ENCODE assay signal across 1 cellular context in genomic region chr1:1574721-1575537, GRCh38.
TF ChIP-seq lines count a peak whose summit lies in the region.

Gene SSU72, minus strand, starts transcription at chr1:1574863. Its CDS starts 306 bp downstream, at chr1:1574557.

TF ChIP-seq in HEK293, 187 proteins besides CTCF, POLR2A, EP300 and RAD21 (continued from another document and continues in another):
- TF ChIP-seq ZNF174 (tag by site-specific recombination; IDR thresholded peaks at IDR 0.05) (no peak), ZNF837 (tag by site-specific recombination; IDR thresholded peaks at IDR 0.05) (no peak), ZNF223 (tag by site-specific recombination; IDR thresholded peaks at IDR 0.05) (no peak), ZNF560 (tag by site-specific recombination; IDR thresholded peaks at IDR 0.05; ENCODE audit: borderline replicate concordance) (no peak), ZBTB10 (tag by site-specific recombination; IDR thresholded peaks at IDR 0.05) (0 out of 2 replicates have a peak, but pooled peaks have one; percentile 25), REST (tag by site-specific recombination; IDR thresholded peaks at IDR 0.05) (no peak), ZNF18 (tag by site-specific recombination; IDR thresholded peaks at IDR 0.05) (no peak), ZNF664 (tag by site-specific recombination; IDR thresholded peaks at IDR 0.05) (no peak), ZNF473 (tag by site-specific recombination; IDR thresholded peaks at IDR 0.05) (no peak), BCL11B (tag by site-specific recombination; IDR thresholded peaks at IDR 0.05; ENCODE audit: low read depth) (no peak), ELK4 (IDR thresholded peaks at IDR 0.05; ENCODE audit: borderline replicate concordance, low read depth, low read length) (peak; percentile 93), HIC1 (tag by site-specific recombination; IDR thresholded peaks at IDR 0.05) (no peak), ZNF157 (tag by site-specific recombination; IDR thresholded peaks at IDR 0.05) (0 out of 2 replicates have a peak, but pooled peaks have one; percentile 22), HOXA7 (CRISPR knock-in tag; IDR thresholded peaks at IDR 0.05; ENCODE audit: borderline replicate concordance) (no peak), HOXC10 (CRISPR knock-in tag; IDR thresholded peaks at IDR 0.05) (no peak), ZBTB21 (tag by site-specific recombination; IDR thresholded peaks at IDR 0.05) (peak; percentile 98), ZNF645 (tag by site-specific recombination; IDR thresholded peaks at IDR 0.05) (no peak), ZNF146 (tag by site-specific recombination; IDR thresholded peaks at IDR 0.05) (peak; percentile 34), RBAK (tag by site-specific recombination; IDR thresholded peaks at IDR 0.05) (no peak), PRDM2 (tag by site-specific recombination; IDR thresholded peaks at IDR 0.05; ENCODE audit: borderline replicate concordance) (0 out of 2 replicates have a peak, but pooled peaks have one; percentile 53), ZFHX2 (tag by site-specific recombination; conservative IDR thresholded peaks at IDR 0.05) (no peak), KLF16 (tag by site-specific recombination; IDR thresholded peaks at IDR 0.05) (peak; percentile 66; the same call in 1 of the 2 replicates), ZNF280D (tag by site-specific recombination; IDR thresholded peaks at IDR 0.05) (no peak), OVOL3 (tag by site-specific recombination; IDR thresholded peaks at IDR 0.05) (peak; percentile 97; the same call in 1 of the 2 replicates), IKZF3 (tag by site-specific recombination; IDR thresholded peaks at IDR 0.05) (0 out of 2 replicates have a peak, but pooled peaks have one; percentile 22), ZNF777 (tag by site-specific recombination; IDR thresholded peaks at IDR 0.05; ENCODE audit: borderline replicate concordance) (no peak), ZNF692 (tag by site-specific recombination; IDR thresholded peaks at IDR 0.05) (peak; percentile 83), ZNF701 (tag by site-specific recombination; IDR thresholded peaks at IDR 0.05) (no peak), ZNF549 (tag by site-specific recombination; IDR thresholded peaks at IDR 0.05) (no peak), ZNF48 (tag by site-specific recombination; IDR thresholded peaks at IDR 0.05) (no peak), PRDM1 (tag by site-specific recombination; IDR thresholded peaks at IDR 0.05) (no peak), ZNF324 (tag by site-specific recombination; IDR thresholded peaks at IDR 0.05) (peak; percentile 58), ZNF366 (tag by site-specific recombination; conservative IDR thresholded peaks at IDR 0.05) (no peak)
